Comparison of ENCODE assay signal across 8 cellular contexts in the genomic region with DNA sequence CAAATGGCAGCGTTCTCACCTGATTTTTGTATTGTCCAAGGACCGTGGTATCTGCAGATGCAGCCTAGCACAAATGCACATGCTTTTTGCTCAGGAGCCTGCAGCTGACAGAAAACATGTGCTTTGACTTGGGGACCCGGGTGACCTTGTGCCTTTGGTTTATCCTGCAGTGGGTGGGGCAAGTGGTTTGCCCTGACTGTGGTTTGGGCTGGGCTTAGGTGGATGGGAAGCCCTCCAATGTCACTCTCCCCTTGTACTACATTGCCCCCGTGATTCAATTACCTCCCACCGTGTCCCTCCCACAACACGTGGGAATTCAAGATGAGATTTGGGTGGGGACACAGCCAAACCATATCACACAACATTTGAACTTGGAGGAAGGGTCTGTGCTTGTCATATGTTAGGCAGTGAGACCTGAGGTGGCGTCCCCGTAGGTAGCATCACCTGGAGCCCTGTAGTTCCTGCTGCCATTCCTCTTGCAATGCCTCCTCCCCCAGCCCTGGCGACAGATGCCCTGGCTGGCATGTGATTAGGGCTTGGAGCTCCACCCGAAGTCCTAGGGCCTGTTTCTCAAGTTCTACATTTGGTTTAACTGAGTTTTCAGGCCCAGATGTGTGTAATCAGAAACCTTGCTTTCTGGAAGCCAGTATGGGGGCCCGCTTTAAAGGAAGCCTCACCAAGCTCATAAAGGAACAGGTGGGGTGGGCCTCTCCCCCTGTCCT. TPM values are rescaled to one million over a fixed set of nuclear protein-coding genes. Genes with fewer than 3 reads are reported as not detected.
DNase-seq lines count a peak whose midpoint lies in the region; ATAC-seq and TF ChIP-seq lines count a peak whose summit lies in the region.

No MANE protein-coding gene starts in this region.

- no peak for TF ChIP-seq CTCF in tibial nerve (IDR thresholded peaks at IDR 0.05)

- peaks cover 8% of the 10 kb centered on the region for H3K27me3 Mint-ChIP-seq in activated T-cell treated with anti-CD3 and anti-CD28 coated beads, Interleukin-2, amount 50 U/mL, for 72 hours (ENCODE audit: low read depth)
- H3K27me3 Mint-ChIP-seq in T-helper 2 cell treated with Interferon-gamma antibody and Interleukin-4, amounts not matched to agents 5 μg/mL and 100 μg/mL, for 36 hours (ENCODE audit: low read depth) = peaks cover 11% of the 10 kb centered on the region

- H3K27me3 ChIP-seq in iPS-15b (ENCODE audit: control insufficient read depth, insufficient read depth, low read length) (peaks cover 65% of the 10 kb centered on the region), tibial nerve (peaks cover 0 to 4% of the 10 kb centered on the region in 2 donors)

- ATAC-seq in activated T-cell treated with anti-CD3 and anti-CD28 coated beads, Interleukin-2, amount 50 U/mL, for 72 hours (replicated peaks in 1 of 2) = no peak

- peak overlapping the region; percentile 51 to 93 (median 93) for H3K27ac ChIP-seq in tibial nerve

- H3K9ac ChIP-seq in iPS-15b (ENCODE audit: low read depth, low read length) = no peak overlapping the region

- TF ChIP-seq POLR2A in tibial nerve (IDR thresholded peaks at IDR 0.05) = peak in 1 of 2 donors; percentile 8

- peak overlapping the region; percentile 93 to 95 for H3K4me3 Mint-ChIP-seq in activated T-cell treated with anti-CD3 and anti-CD28 coated beads, Interleukin-2, amount 50 U/mL, for 72 hours
- peak overlapping the region; percentile 86 for H3K4me3 Mint-ChIP-seq in T-helper 2 cell treated with Interferon-gamma antibody and Interleukin-4, amounts not matched to agents 5 μg/mL and 100 μg/mL, for 36 hours

- DNase-seq in activated T-cell treated with anti-CD3 and anti-CD28 coated beads, Interleukin-2, amount 50 U/mL, for 72 hours = no peak
- DNase-seq in activated T-cell treated with anti-CD3 and anti-CD28 coated beads, Interleukin-2, amount 50 U/mL, for 48 hours = no peak
- no peak for DNase-seq in T-helper 2 cell treated with Interferon-gamma antibody and Interleukin-4, amounts not matched to agents 5 μg/mL and 100 μg/mL, for 36 hours (ENCODE audit: low spot score)
- DNase-seq in tibial nerve (ENCODE audit: low spot score in 2 of 2) (no peak), T1000 (lab: John Stamatoyannopoulos, UW) (no peak), SHP77 treated with DMSO at 0.1 percent for 48 hours (lab: John Stamatoyannopoulos, UW) (no peak), NCI-H146 (lab: John Stamatoyannopoulos, UW) (no peak)

- H3K9me3 ChIP-seq in iPS-15b (ENCODE audit: control insufficient read depth, insufficient read depth, low read length) (no peaks in the 10 kb centered on the region), tibial nerve (no peaks in the 10 kb centered on the region)

- H3K36me3 Mint-ChIP-seq in activated T-cell treated with anti-CD3 and anti-CD28 coated beads, Interleukin-2, amount 50 U/mL, for 72 hours (ENCODE audit: insufficient read depth in 2 of 2) = peaks cover 0 to 3% of the 10 kb centered on the region in 2 donors
- H3K36me3 Mint-ChIP-seq in T-helper 2 cell treated with Interferon-gamma antibody and Interleukin-4, amounts not matched to agents 5 μg/mL and 100 μg/mL, for 36 hours (ENCODE audit: low read depth) = no peaks in the 10 kb centered on the region

- H3K36me3 ChIP-seq in iPS-15b (ENCODE audit: control insufficient read depth, insufficient read depth, low read length) (no peaks in the 10 kb centered on the region), tibial nerve (no peaks in the 10 kb centered on the region)

- no peak overlapping the region for H3K27ac Mint-ChIP-seq in activated T-cell treated with anti-CD3 and anti-CD28 coated beads, Interleukin-2, amount 50 U/mL, for 72 hours
- H3K27ac Mint-ChIP-seq in T-helper 2 cell treated with Interferon-gamma antibody and Interleukin-4, amounts not matched to agents 5 μg/mL and 100 μg/mL, for 36 hours = no peak overlapping the region

- H3K4me1 ChIP-seq in iPS-15b (ENCODE audit: control insufficient read depth, insufficient read depth, low read length) (peaks cover 2% of the 10 kb centered on the region), tibial nerve (peaks cover 0 to 78% (median 19%) of the 10 kb centered on the region in 4 donors)

- H3K4me1 Mint-ChIP-seq in activated T-cell treated with anti-CD3 and anti-CD28 coated beads, Interleukin-2, amount 50 U/mL, for 72 hours (ENCODE audit: low read depth) = peaks cover 22% of the 10 kb centered on the region
- peaks cover 19% of the 10 kb centered on the region for H3K4me1 Mint-ChIP-seq in T-helper 2 cell treated with Interferon-gamma antibody and Interleukin-4, amounts not matched to agents 5 μg/mL and 100 μg/mL, for 36 hours (ENCODE audit: low read depth)

- peak overlapping the region; percentile 84 for H3K4me3 ChIP-seq in iPS-15b (ENCODE audit: low read depth, low read length)
- peak overlapping the region; percentile 57 to 88 (median 70) for H3K4me3 ChIP-seq in tibial nerve

- no peak for TF ChIP-seq EP300 in tibial nerve (IDR thresholded peaks at IDR 0.05)

- 43 to 46% methylated on average over 11 of the region's 11 CpGs for WGBS in tibial nerve, 2 donors

- no peaks in the 10 kb centered on the region for H3K9me3 Mint-ChIP-seq in activated T-cell treated with anti-CD3 and anti-CD28 coated beads, Interleukin-2, amount 50 U/mL, for 72 hours
- H3K9me3 Mint-ChIP-seq in T-helper 2 cell treated with Interferon-gamma antibody and Interleukin-4, amounts not matched to agents 5 μg/mL and 100 μg/mL, for 36 hours = no peaks in the 10 kb centered on the region

RNA-seq across cellular contexts. Expression of gene ANKRD33B, which starts 2.1 kb away (rescaled TPM):
- total RNA-seq in activated T-cell treated with anti-CD3 and anti-CD28 coated beads, Interleukin-2, amount 50 U/mL, for 72 hours = 10 to 100 TPM in 1 of 2 donors, 1 to 10 TPM in 1; 6.2 to 12.0 TPM
- total RNA-seq in tibial nerve = 10 to 100 TPM; 21.3 to 34.9 (median 30.5) TPM
